10 cellular contexts compared by ENCODE assay signal in the genomic region with DNA sequence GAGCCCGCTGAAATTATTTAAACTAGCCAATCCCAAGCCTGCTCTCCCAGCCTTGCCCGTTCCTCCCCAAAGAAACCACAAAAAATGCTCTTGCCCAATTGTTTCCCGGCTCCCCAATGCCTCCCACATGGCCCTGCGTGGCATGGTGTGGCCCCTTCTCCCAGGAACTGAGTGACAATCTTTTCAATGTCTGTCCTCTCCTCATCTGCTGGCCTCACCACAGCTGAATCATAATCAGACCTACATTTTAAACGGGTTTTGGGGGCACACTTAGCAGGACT.
DNase-seq lines count a peak whose midpoint lies in the region; FAIRE-seq and TF ChIP-seq lines count a peak whose summit lies in the region.
"Had no signal": no experiment of that assay in that cellular context is flagged by ENCODE, and none has a peak within 500 bp of the region (broad histone marks: within the 10 kb centered on the region; RNA-seq: fewer than 3 reads in every experiment).

No MANE protein-coding gene starts in this region.

- H3K4me3 Mint-ChIP-seq in T-helper 2 cell treated with Interferon-gamma antibody and Interleukin-4, amounts not matched to agents 5 μg/mL and 100 μg/mL, for 36 hours = peak overlapping the region; percentile 19
- H3K4me3 Mint-ChIP-seq in activated CD4-positive, alpha-beta memory T cell treated with anti-CD3 and anti-CD28 coated beads, Interleukin-2, amount 10 ng/mL, durations not matched to agents 7 days and 5 days = peak overlapping the region; percentile 8

- H4K20me1 ChIP-seq in keratinocyte (ENCODE audit: control insufficient read depth, extremely low read depth, insufficient read depth, low read length) = no peaks in the 10 kb centered on the region

- H3K79me2 ChIP-seq in keratinocyte (ENCODE audit: control insufficient read depth, insufficient read depth, low read length) = no peaks in the 10 kb centered on the region

- H3K27me3 ChIP-seq in keratinocyte (ENCODE audit: control insufficient read depth, extremely low read depth, insufficient read depth, low read length) = no peaks in the 10 kb centered on the region
- no peaks in the 10 kb centered on the region for H3K27me3 ChIP-seq in subcutaneous abdominal adipose tissue (ENCODE audit: control insufficient read depth in 5 of 5, insufficient read depth in 4 of 5, low read length in 5 of 5)

- dilution Hi-C loops in keratinocyte (cut with MboI; ENCODE audit: extremely low pct_ligation_motif_present, low sequenced_read_pairs) = no loop called here

- H3K27ac ChIP-seq in keratinocyte (ENCODE audit: control insufficient read depth, insufficient read depth, low read length) = peak overlapping the region; percentile 72
- peak overlapping the region; percentile 97 for H3K27ac ChIP-seq in subcutaneous abdominal adipose tissue (ENCODE audit: low read depth, low read length)

- FAIRE-seq in keratinocyte (lab: Jason Lieb, UNC) = no peak
- FAIRE-seq: A204.1 had no signal

- H3K36me3 ChIP-seq in keratinocyte (ENCODE audit: control insufficient read depth in 2 of 2, extremely low read depth in 1 of 2, insufficient read depth in 2 of 2, low read length in 2 of 2) (no peaks in the 10 kb centered on the region), subcutaneous abdominal adipose tissue (ENCODE audit: control insufficient read depth in 5 of 5, insufficient read depth in 5 of 5, low read length in 5 of 5) (peaks cover 0 to 35% (median 31%) of the 10 kb centered on the region in 5 donors)

- DNase-seq in T-helper 2 cell treated with Interferon-gamma antibody and Interleukin-4, amounts not matched to agents 5 μg/mL and 100 μg/mL, for 36 hours (ENCODE audit: low spot score) = no peak
- no peak for DNase-seq in T-helper 2 cell
- no peak for DNase-seq in activated CD4-positive, alpha-beta memory T cell treated with anti-CD3 and anti-CD28 coated beads, Interleukin-2, amount 10 ng/mL, durations not matched to agents 7 days and 5 days
- no peak for DNase-seq in keratinocyte (ENCODE audit: low read depth, low spot score)
- no peak for DNase-seq in DMS79 treated with DMSO at 0.1 percent for 48 hours (lab: John Stamatoyannopoulos, UW)
- DNase-seq in SIG-M5 treated with dmso at 0.1 percent for 504 hours (lab: John Stamatoyannopoulos, UW; ENCODE audit: unreplicated experiment) = no peak
- no peak for DNase-seq in LoVo (ENCODE audit: low spot score)
- DNase-seq: activated effector memory CD4-positive, alpha-beta T cell treated with anti-CD3 and anti-CD28 coated beads, Interleukin-2, amount 50 U/mL, for 16 hours had no signal

- POLR2A ChIA-PET in activated CD4-positive, alpha-beta memory T cell treated with anti-CD3 and anti-CD28 coated beads, Interleukin-2, amount 10 ng/mL, durations not matched to agents 7 days and 5 days (lab: Charles Lee) = interaction anchor here (4.9 kb wide), 1 partner anchor 397 kb away, joined by 58 read pairs; no protein-coding TSS in a partner anchor

- CTCF ChIA-PET in activated CD4-positive, alpha-beta memory T cell treated with anti-CD3 and anti-CD28 coated beads, Interleukin-2, amount 10 ng/mL, durations not matched to agents 7 days and 5 days (lab: Charles Lee) = no interaction called here

- H3K4me1 ChIP-seq in keratinocyte (ENCODE audit: control insufficient read depth, extremely low read depth, insufficient read depth, low read length) (peaks cover 22% of the 10 kb centered on the region), subcutaneous abdominal adipose tissue (ENCODE audit: control insufficient read depth in 5 of 5, insufficient read depth in 5 of 5, low read length in 5 of 5) (peaks cover 8 to 53% (median 37%) of the 10 kb centered on the region in 5 donors)

- no peaks in the 10 kb centered on the region for H3K36me3 Mint-ChIP-seq in T-helper 2 cell treated with Interferon-gamma antibody and Interleukin-4, amounts not matched to agents 5 μg/mL and 100 μg/mL, for 36 hours (ENCODE audit: low read depth)
- H3K36me3 Mint-ChIP-seq in activated CD4-positive, alpha-beta memory T cell treated with anti-CD3 and anti-CD28 coated beads, Interleukin-2, amount 10 ng/mL, durations not matched to agents 7 days and 5 days (ENCODE audit: low read depth) = no peaks in the 10 kb centered on the region

- H3K27me3 Mint-ChIP-seq in T-helper 2 cell treated with Interferon-gamma antibody and Interleukin-4, amounts not matched to agents 5 μg/mL and 100 μg/mL, for 36 hours (ENCODE audit: low read depth) = no peaks in the 10 kb centered on the region
- H3K27me3 Mint-ChIP-seq in activated CD4-positive, alpha-beta memory T cell treated with anti-CD3 and anti-CD28 coated beads, Interleukin-2, amount 10 ng/mL, durations not matched to agents 7 days and 5 days = no peaks in the 10 kb centered on the region

- no peak overlapping the region for H3K4me2 ChIP-seq in keratinocyte (ENCODE audit: control insufficient read depth, extremely low read depth, insufficient read depth, low read depth, low read length)

- no peak for TF ChIP-seq CTCF in keratinocyte (optimal IDR thresholded peaks at IDR 0.05 in 1 of 3, IDR thresholded peaks at IDR 0.05 in 1 of 3, conservative IDR thresholded peaks at IDR 0.05 in 1 of 3; ENCODE audit: extremely low read depth in 1 of 3, insufficient read depth in 2 of 3, low read length in 3 of 3)

- H3K4me3 ChIP-seq in keratinocyte (ENCODE audit: control insufficient read depth in 2 of 3, extremely low read depth in 1 of 3, insufficient read depth in 2 of 3, low read depth in 1 of 3, low read length in 3 of 3) (no peak overlapping the region), subcutaneous abdominal adipose tissue (ENCODE audit: low read depth in 1 of 5, low read length in 5 of 5) (peak overlapping the region in 1 of 5 donors; percentile 32)

- H3K9ac ChIP-seq in keratinocyte (ENCODE audit: control insufficient read depth, extremely low read depth, insufficient read depth, low read length) (peak overlapping the region; percentile 19), subcutaneous abdominal adipose tissue (ENCODE audit: low read length in 5 of 5) (peak overlapping the region; percentile 33 to 77 (median 56))

- H3K4me1 Mint-ChIP-seq in T-helper 2 cell treated with Interferon-gamma antibody and Interleukin-4, amounts not matched to agents 5 μg/mL and 100 μg/mL, for 36 hours (ENCODE audit: low read depth) = peaks cover 32% of the 10 kb centered on the region
- peaks cover 32% of the 10 kb centered on the region for H3K4me1 Mint-ChIP-seq in activated CD4-positive, alpha-beta memory T cell treated with anti-CD3 and anti-CD28 coated beads, Interleukin-2, amount 10 ng/mL, durations not matched to agents 7 days and 5 days

- H3K27ac Mint-ChIP-seq in T-helper 2 cell treated with Interferon-gamma antibody and Interleukin-4, amounts not matched to agents 5 μg/mL and 100 μg/mL, for 36 hours = peak overlapping the region; percentile 80
- H3K27ac Mint-ChIP-seq in activated CD4-positive, alpha-beta memory T cell treated with anti-CD3 and anti-CD28 coated beads, Interleukin-2, amount 10 ng/mL, durations not matched to agents 7 days and 5 days = peak overlapping the region; percentile 70

- H3K9me3 ChIP-seq in keratinocyte (ENCODE audit: control insufficient read depth, low read depth, low read length) (no peaks in the 10 kb centered on the region), subcutaneous abdominal adipose tissue (ENCODE audit: control insufficient read depth in 5 of 5, low read length in 5 of 5) (no peaks in the 10 kb centered on the region)

- no peak overlapping the region for H2AFZ ChIP-seq in keratinocyte (ENCODE audit: control insufficient read depth, low read length)

- no peaks in the 10 kb centered on the region for H3K9me1 ChIP-seq in keratinocyte (ENCODE audit: control insufficient read depth, extremely low read depth, insufficient read depth, low read length)

- H3K9me3 Mint-ChIP-seq in T-helper 2 cell treated with Interferon-gamma antibody and Interleukin-4, amounts not matched to agents 5 μg/mL and 100 μg/mL, for 36 hours = no peaks in the 10 kb centered on the region
- H3K9me3 Mint-ChIP-seq in activated CD4-positive, alpha-beta memory T cell treated with anti-CD3 and anti-CD28 coated beads, Interleukin-2, amount 10 ng/mL, durations not matched to agents 7 days and 5 days = no peaks in the 10 kb centered on the region
